In the genomic region with DNA sequence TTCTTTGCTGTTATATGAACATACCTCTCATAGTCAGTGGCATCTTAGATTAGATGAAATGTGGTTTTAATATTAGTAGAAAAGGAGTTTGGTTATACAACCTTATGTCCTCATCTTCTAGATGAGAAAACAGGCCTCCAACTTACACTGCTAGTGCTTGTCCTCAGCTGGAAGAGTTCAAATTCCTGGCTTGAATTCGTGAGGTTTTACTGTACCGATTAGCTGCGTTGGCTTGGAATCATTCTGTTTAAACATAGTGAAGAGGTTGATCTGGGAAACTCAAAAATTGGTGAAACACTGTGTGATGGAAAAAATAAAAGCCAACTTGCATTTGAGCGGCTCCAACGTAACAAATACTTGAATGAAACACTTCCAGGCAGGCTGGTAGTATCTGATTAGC, we compare ENCODE assay signal across 25 cellular contexts.
"Had no signal": no experiment of that assay in that cellular context is flagged by ENCODE, and none has a peak within 500 bp of the region (broad histone marks: within the 10 kb centered on the region; RNA-seq: fewer than 3 reads in every experiment).

No MANE protein-coding gene starts in this region.

- H3K4me3 Mint-ChIP-seq: activated CD4-positive, alpha-beta memory T cell treated with anti-CD3 and anti-CD28 coated beads, Interleukin-2, amount 10 ng/mL, durations not matched to agents 7 days and 5 days; activated naive CD8-positive, alpha-beta T cell treated with anti-CD3 and anti-CD28 coated beads, Interleukin-2, amount 10 ng/mL, durations not matched to agents 7 days and 5 days; activated T-cell treated with anti-CD3 and anti-CD28 coated beads, Interleukin-2, amount 50 U/mL, for 24 hours; central memory CD8-positive, alpha-beta T cell; endodermal cell; neural crest cell; stimulated activated naive CD8-positive, alpha-beta T cell treated with anti-CD3 and anti-CD28 coated beads, Interleukin-15, Interleukin-2, amounts not matched to agents 100 ng/mL and 50 ng/mL, for 24 hours; type B pancreatic cell had no signal

- H3K36me3 Mint-ChIP-seq: activated naive CD8-positive, alpha-beta T cell treated with anti-CD3 and anti-CD28 coated beads, Interleukin-2, amount 10 ng/mL, durations not matched to agents 7 days and 5 days; type B pancreatic cell had no signal

- H3K36me3 ChIP-seq: brain microvascular endothelial cell, colonic mucosa, prostate gland, right atrium auricular region had no signal

- H3K27me3 Mint-ChIP-seq: type B pancreatic cell had no signal

- H3K27ac Mint-ChIP-seq: activated CD4-positive, alpha-beta memory T cell treated with anti-CD3 and anti-CD28 coated beads, Interleukin-2, amount 10 ng/mL, durations not matched to agents 7 days and 5 days; activated naive CD8-positive, alpha-beta T cell treated with anti-CD3 and anti-CD28 coated beads, Interleukin-2, amount 10 ng/mL, durations not matched to agents 7 days and 5 days; activated T-cell treated with anti-CD3 and anti-CD28 coated beads, Interleukin-2, amount 50 U/mL, for 24 hours; activated T-helper 2 cell treated with anti-CD3 and anti-CD28 coated beads, Interferon-gamma antibody, Interleukin-2, Interleukin-4, amounts not matched to agents 10 μg/mL and 5 μg/mL and 100 μg/mL, durations not matched to agents 14 hours and 24 hours and 36 hours; endodermal cell; stimulated activated naive CD8-positive, alpha-beta T cell treated with anti-CD3 and anti-CD28 coated beads, Interleukin-15, Interleukin-2, amounts not matched to agents 100 ng/mL and 50 ng/mL, for 24 hours; type B pancreatic cell had no signal

- H3K4me3 ChIP-seq: colonic mucosa, lung, prostate gland, right atrium auricular region, testis had no signal

- DNase-seq: activated CD4-positive, alpha-beta memory T cell treated with anti-CD3 and anti-CD28 coated beads, Interleukin-2, amount 10 ng/mL, durations not matched to agents 7 days and 5 days; activated CD4-positive, alpha-beta T cell treated with anti-CD3 and anti-CD28 coated beads for 48 hours; activated CD4-positive, CD25-positive, alpha-beta regulatory T cell; activated naive CD4-positive, alpha-beta T cell treated with Interleukin-2 at 50 U/mL for 16 hours; activated naive CD8-positive, alpha-beta T cell treated with anti-CD3 and anti-CD28 coated beads, Interleukin-2, amount 10 ng/mL, durations not matched to agents 7 days and 5 days; activated T-cell treated with anti-CD3 and anti-CD28 coated beads, Interleukin-2, amount 50 U/mL, for 24 hours; brain microvascular endothelial cell; colonic mucosa; endodermal cell; left cardiac atrium; small intestine; stimulated activated CD4-positive, alpha-beta T cell treated with anti-CD3 and anti-CD28 coated beads, Interleukin-15, amount 100 ng/mL, for 24 hours; stimulated activated CD4-positive, alpha-beta T cell treated with anti-CD3 and anti-CD28 coated beads, Interleukin-2, amount 100 ng/mL, for 48 hours; T-helper 1 cell; T-helper 9 cell; testis had no signal

- H3K4me1 Mint-ChIP-seq: activated CD4-positive, alpha-beta memory T cell treated with anti-CD3 and anti-CD28 coated beads, Interleukin-2, amount 10 ng/mL, durations not matched to agents 7 days and 5 days; activated naive CD8-positive, alpha-beta T cell treated with anti-CD3 and anti-CD28 coated beads, Interleukin-2, amount 10 ng/mL, durations not matched to agents 7 days and 5 days; central memory CD8-positive, alpha-beta T cell; neural crest cell had no signal

- H3K9me3 ChIP-seq: colonic mucosa, prostate gland, right atrium auricular region, testis had no signal

- H3K9me3 Mint-ChIP-seq: activated CD4-positive, alpha-beta memory T cell treated with anti-CD3 and anti-CD28 coated beads, Interleukin-2, amount 10 ng/mL, durations not matched to agents 7 days and 5 days; activated naive CD8-positive, alpha-beta T cell treated with anti-CD3 and anti-CD28 coated beads, Interleukin-2, amount 10 ng/mL, durations not matched to agents 7 days and 5 days; activated T-cell treated with anti-CD3 and anti-CD28 coated beads, Interleukin-2, amount 50 U/mL, for 24 hours; activated T-helper 2 cell treated with anti-CD3 and anti-CD28 coated beads, Interferon-gamma antibody, Interleukin-2, Interleukin-4, amounts not matched to agents 10 μg/mL and 5 μg/mL and 100 μg/mL, durations not matched to agents 14 hours and 24 hours and 36 hours; central memory CD8-positive, alpha-beta T cell; endodermal cell; stimulated activated naive CD8-positive, alpha-beta T cell treated with anti-CD3 and anti-CD28 coated beads, Interleukin-15, Interleukin-2, amounts not matched to agents 100 ng/mL and 50 ng/mL, for 24 hours; type B pancreatic cell had no signal

- H3K27ac ChIP-seq: brain microvascular endothelial cell, colonic mucosa, epithelial cell of prostate, prostate gland, right atrium auricular region, testis had no signal

- H3K27me3 ChIP-seq: brain microvascular endothelial cell, colonic mucosa, right atrium auricular region, testis had no signal

- H3K4me1 ChIP-seq: colonic mucosa, prostate gland had no signal
